11 cellular contexts compared by ENCODE assay signal in the genomic region with DNA sequence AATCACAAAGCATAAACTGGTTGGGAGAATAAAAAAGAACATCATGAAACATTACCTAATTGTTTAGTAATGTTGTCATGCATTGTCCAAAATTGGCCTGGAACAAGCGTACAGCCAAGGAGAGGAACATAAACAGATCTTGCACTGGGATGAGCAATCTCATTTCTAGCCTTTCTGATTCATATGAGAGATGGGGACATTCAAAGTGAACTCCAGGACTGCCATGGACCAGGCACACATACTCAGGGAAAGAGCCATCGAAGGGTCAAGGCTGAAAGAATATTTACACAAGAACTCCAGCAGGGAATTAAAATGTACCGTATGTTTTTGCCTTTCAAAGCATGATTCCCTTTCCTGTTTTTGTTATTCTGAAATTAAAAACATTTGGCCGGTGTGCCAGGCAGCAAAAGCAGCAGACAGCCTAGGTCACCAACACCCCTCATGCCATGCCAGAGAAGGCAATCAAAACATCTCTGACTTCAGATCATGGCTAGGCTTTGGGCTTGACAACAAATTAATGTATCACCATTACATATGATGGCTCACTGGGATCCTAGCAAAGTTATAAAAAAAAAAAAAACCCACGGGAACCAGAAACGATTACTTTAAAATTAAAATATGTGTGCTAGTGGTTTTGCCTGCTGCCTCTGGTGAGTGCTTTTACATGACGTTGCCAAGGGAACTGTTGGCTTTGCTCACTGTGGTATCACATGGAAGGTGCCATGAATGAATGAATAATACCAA.
DNase-seq lines count a peak whose midpoint lies in the region; TF ChIP-seq lines count a peak whose summit lies in the region.
"Had no signal": no experiment of that assay in that cellular context is flagged by ENCODE, and none has a peak within 500 bp of the region (broad histone marks: within the 10 kb centered on the region; RNA-seq: fewer than 3 reads in every experiment).

No MANE protein-coding gene starts in this region.

- H3K4me1 ChIP-seq in liver (ENCODE audit: control insufficient read depth in 4 of 4, insufficient read depth in 4 of 4, low read length in 3 of 4): peaks cover 2 to 16% (median 5%) of the 10 kb centered on the region in 4 donors
- peaks cover 39% of the 10 kb centered on the region for H3K4me1 ChIP-seq in suprapubic skin
- H3K4me1 ChIP-seq in OCI-LY7 (ENCODE audit: insufficient read depth, low read length, poor library complexity, severe bottlenecking): no peaks in the 10 kb centered on the region
- H3K4me1 ChIP-seq: SJCRH30 had no signal

- no TSS peak for BruUV-seq in OCI-LY7 (replicated peaks; lab: Mats Ljungman, UMichigan)

- H3K4me1 Mint-ChIP-seq in activated naive CD4-positive, alpha-beta T cell treated with anti-CD3 and anti-CD28 coated beads for 36 hours (ENCODE audit: low read depth): peaks cover 12% of the 10 kb centered on the region

- no peak for TF ChIP-seq POLR2A in suprapubic skin (IDR thresholded peaks at IDR 0.05)

- H3K27me3 Mint-ChIP-seq in activated naive CD4-positive, alpha-beta T cell treated with anti-CD3 and anti-CD28 coated beads for 36 hours (ENCODE audit: low read depth): no peaks in the 10 kb centered on the region

- H3K4me2 ChIP-seq in OCI-LY7 (ENCODE audit: low read length): no peak overlapping the region

- TF ChIP-seq EP300 in suprapubic skin (IDR thresholded peaks at IDR 0.05): peak; percentile 58

- H3K9me3 ChIP-seq in liver (ENCODE audit: control insufficient read depth in 4 of 4, low read length in 3 of 4) (no peaks in the 10 kb centered on the region), suprapubic skin (no peaks in the 10 kb centered on the region), OCI-LY7 (ENCODE audit: low read length) (no peaks in the 10 kb centered on the region)
- H3K9me3 ChIP-seq: SJCRH30 had no signal

- no peaks in the 10 kb centered on the region for H3K9me3 Mint-ChIP-seq in activated naive CD4-positive, alpha-beta T cell treated with anti-CD3 and anti-CD28 coated beads for 36 hours

- no peak for TF ChIP-seq CTCF in liver (IDR thresholded peaks at IDR 0.05; ENCODE audit: low read depth, low read length, missing input control)
- TF ChIP-seq CTCF in suprapubic skin (IDR thresholded peaks at IDR 0.05): no peak
- no peak for TF ChIP-seq CTCF in OCI-LY7 (conservative IDR thresholded peaks at IDR 0.05; ENCODE audit: low read length)

- DNase-seq in NCI-H774 (lab: John Stamatoyannopoulos, UW) (peak; percentile 2), dermis blood vessel endothelial cell (peak; percentile 80), suprapubic skin (ENCODE audit: low spot score in 2 of 2) (no peak), OCI-LY7 (ENCODE audit: low spot score) (no peak), activated gamma-delta T cell (lab: John Stamatoyannopoulos, UW) (no peak)
- DNase-seq in stimulated activated naive CD4-positive, alpha-beta T cell treated with Interleukin-2 at 50 U/mL for 16 hours (lab: John Stamatoyannopoulos, UW): no peak
- no peak for DNase-seq in activated naive CD4-positive, alpha-beta T cell treated with anti-CD3 and anti-CD28 coated beads for 36 hours
- DNase-seq: SJCRH30; stimulated activated CD4-positive, alpha-beta T cell treated with anti-CD3 and anti-CD28 coated beads, Interleukin-12 subunit alpha, Interleukin-12 subunit beta, amount 100 ng/mL, for 4 hours had no signal

- H3K36me3 ChIP-seq in liver (ENCODE audit: control insufficient read depth in 4 of 4, insufficient read depth in 3 of 4, low read depth in 1 of 4, low read length in 3 of 4) (peaks cover 0 to 6% (median 4%) of the 10 kb centered on the region in 4 donors), suprapubic skin (peaks cover 22% of the 10 kb centered on the region), OCI-LY7 (ENCODE audit: insufficient read depth, low read length) (no peaks in the 10 kb centered on the region)
- H3K36me3 ChIP-seq: SJCRH30 had no signal

- intact Hi-C loops in OCI-LY7 (cut with micrococcal nuclease; ENCODE audit: unreplicated experiment): no loop called here
- intact Hi-C loops in activated naive CD4-positive, alpha-beta T cell treated with anti-CD3 and anti-CD28 coated beads for 36 hours (cut with micrococcal nuclease): no loop called here

- H4K20me1 ChIP-seq in OCI-LY7 (ENCODE audit: insufficient read depth, low read length): no peaks in the 10 kb centered on the region

- CTCF ChIA-PET in OCI-LY7 (lab: Charles Lee; ENCODE audit: unreplicated experiment): no interaction called here
- CTCF ChIA-PET in activated naive CD4-positive, alpha-beta T cell treated with anti-CD3 and anti-CD28 coated beads for 36 hours (lab: Charles Lee): no interaction called here

- H3K36me3 Mint-ChIP-seq in activated naive CD4-positive, alpha-beta T cell treated with anti-CD3 and anti-CD28 coated beads for 36 hours (ENCODE audit: low read depth): peaks cover 3% of the 10 kb centered on the region

- H3K9me2 ChIP-seq in OCI-LY7 (ENCODE audit: insufficient read depth, low read length): no peaks in the 10 kb centered on the region

- H2AFZ ChIP-seq in OCI-LY7 (ENCODE audit: low read length): no peak overlapping the region

- H3K4me3 Mint-ChIP-seq in activated naive CD4-positive, alpha-beta T cell treated with anti-CD3 and anti-CD28 coated beads for 36 hours: no peak overlapping the region

- peak overlapping the region; percentile 59 for H3K27ac ChIP-seq in liver (ENCODE audit: low read depth in 1 of 2, low read length in 2 of 2)
- peak overlapping the region; percentile 78 for H3K27ac ChIP-seq in suprapubic skin
- no peak overlapping the region for H3K27ac ChIP-seq in OCI-LY7 (ENCODE audit: low read depth, low read length, poor library complexity, severe bottlenecking)
- H3K27ac ChIP-seq: SJCRH30 had no signal

- 62% methylated on average over 7 of the region's 7 CpGs for WGBS in liver
- WGBS in suprapubic skin: 35% methylated on average over 7 of the region's 7 CpGs

- no peaks in the 10 kb centered on the region for H3K79me2 ChIP-seq in OCI-LY7 (ENCODE audit: insufficient read depth, low read depth, low read length)

- POLR2A ChIA-PET in OCI-LY7 (lab: Charles Lee): no interaction called here

- H3K27me3 ChIP-seq in liver (ENCODE audit: control insufficient read depth in 4 of 4, insufficient read depth in 4 of 4, low read length in 3 of 4): no peaks in the 10 kb centered on the region
- no peaks in the 10 kb centered on the region for H3K27me3 ChIP-seq in suprapubic skin
- H3K27me3 ChIP-seq: SJCRH30 had no signal

- H3K9ac ChIP-seq in liver (ENCODE audit: low read depth in 1 of 2, low read length in 2 of 2): no peak overlapping the region

- no peak overlapping the region for H3K27ac Mint-ChIP-seq in activated naive CD4-positive, alpha-beta T cell treated with anti-CD3 and anti-CD28 coated beads for 36 hours

- H3K4me3 ChIP-seq in liver (ENCODE audit: low read depth in 1 of 3, low read length in 3 of 3) (no peak overlapping the region), suprapubic skin (no peak overlapping the region), OCI-LY7 (ENCODE audit: low read depth, low read length, poor library complexity, severe bottlenecking) (no peak overlapping the region)
- H3K4me3 ChIP-seq: K562, SJCRH30 had no signal

- peak; percentile 36 to 48 for TF ChIP-seq RAD21 in liver (IDR thresholded peaks at IDR 0.05)

TF ChIP-seq in liver, 16 proteins besides CTCF, POLR2A, EP300 and RAD21 (continues in another document):
- TF ChIP-seq, protein P1, sequence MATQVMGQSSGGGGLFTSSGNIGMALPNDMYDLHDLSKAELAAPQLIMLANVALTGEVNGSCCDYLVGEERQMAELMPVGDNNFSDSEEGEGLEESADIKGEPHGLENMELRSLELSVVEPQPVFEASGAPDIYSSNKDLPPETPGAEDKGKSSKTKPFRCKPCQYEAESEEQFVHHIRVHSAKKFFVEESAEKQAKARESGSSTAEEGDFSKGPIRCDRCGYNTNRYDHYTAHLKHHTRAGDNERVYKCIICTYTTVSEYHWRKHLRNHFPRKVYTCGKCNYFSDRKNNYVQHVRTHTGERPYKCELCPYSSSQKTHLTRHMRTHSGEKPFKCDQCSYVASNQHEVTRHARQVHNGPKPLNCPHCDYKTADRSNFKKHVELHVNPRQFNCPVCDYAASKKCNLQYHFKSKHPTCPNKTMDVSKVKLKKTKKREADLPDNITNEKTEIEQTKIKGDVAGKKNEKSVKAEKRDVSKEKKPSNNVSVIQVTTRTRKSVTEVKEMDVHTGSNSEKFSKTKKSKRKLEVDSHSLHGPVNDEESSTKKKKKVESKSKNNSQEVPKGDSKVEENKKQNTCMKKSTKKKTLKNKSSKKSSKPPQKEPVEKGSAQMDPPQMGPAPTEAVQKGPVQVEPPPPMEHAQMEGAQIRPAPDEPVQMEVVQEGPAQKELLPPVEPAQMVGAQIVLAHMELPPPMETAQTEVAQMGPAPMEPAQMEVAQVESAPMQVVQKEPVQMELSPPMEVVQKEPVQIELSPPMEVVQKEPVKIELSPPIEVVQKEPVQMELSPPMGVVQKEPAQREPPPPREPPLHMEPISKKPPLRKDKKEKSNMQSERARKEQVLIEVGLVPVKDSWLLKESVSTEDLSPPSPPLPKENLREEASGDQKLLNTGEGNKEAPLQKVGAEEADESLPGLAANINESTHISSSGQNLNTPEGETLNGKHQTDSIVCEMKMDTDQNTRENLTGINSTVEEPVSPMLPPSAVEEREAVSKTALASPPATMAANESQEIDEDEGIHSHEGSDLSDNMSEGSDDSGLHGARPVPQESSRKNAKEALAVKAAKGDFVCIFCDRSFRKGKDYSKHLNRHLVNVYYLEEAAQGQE (IDR thresholded peaks at IDR 0.05): no peak
- no peak for TF ChIP-seq ZBTB33 (IDR thresholded peaks at IDR 0.05)
- peak; percentile 80 for TF ChIP-seq NR2F2 (IDR thresholded peaks at IDR 0.05)
- TF ChIP-seq YY1 (IDR thresholded peaks at IDR 0.05): peak; percentile 23
- no peak for TF ChIP-seq EGR1 (IDR thresholded peaks at IDR 0.05; ENCODE audit: low read depth in 2 of 2)
- peak; percentile 59 for TF ChIP-seq SP1 (IDR thresholded peaks at IDR 0.05)
- TF ChIP-seq TAF1 (conservative IDR thresholded peaks at IDR 0.05): no peak
- TF ChIP-seq GABPA (IDR thresholded peaks at IDR 0.05 in 1 of 2, conservative IDR thresholded peaks at IDR 0.05 in 1 of 2): no peak

Comparison
In these comparisons a context has a peak if more than half of its experiments do, and no peak if none do; other contexts are left out.
1. DNase-seq: peak in NCI-H774 (single experiment) and dermis blood vessel endothelial cell (single experiment); none in suprapubic skin (0 of 2), OCI-LY7 (single experiment), activated gamma-delta T cell (single experiment), stimulated activated naive CD4-positive, alpha-beta T cell treated with Interleukin-2 at 50 U/mL for 16 hours (single experiment) and activated naive CD4-positive, alpha-beta T cell treated with anti-CD3 and anti-CD28 coated beads for 36 hours (single experiment).